1 cellular context compared by ENCODE assay signal in the genomic region with DNA sequence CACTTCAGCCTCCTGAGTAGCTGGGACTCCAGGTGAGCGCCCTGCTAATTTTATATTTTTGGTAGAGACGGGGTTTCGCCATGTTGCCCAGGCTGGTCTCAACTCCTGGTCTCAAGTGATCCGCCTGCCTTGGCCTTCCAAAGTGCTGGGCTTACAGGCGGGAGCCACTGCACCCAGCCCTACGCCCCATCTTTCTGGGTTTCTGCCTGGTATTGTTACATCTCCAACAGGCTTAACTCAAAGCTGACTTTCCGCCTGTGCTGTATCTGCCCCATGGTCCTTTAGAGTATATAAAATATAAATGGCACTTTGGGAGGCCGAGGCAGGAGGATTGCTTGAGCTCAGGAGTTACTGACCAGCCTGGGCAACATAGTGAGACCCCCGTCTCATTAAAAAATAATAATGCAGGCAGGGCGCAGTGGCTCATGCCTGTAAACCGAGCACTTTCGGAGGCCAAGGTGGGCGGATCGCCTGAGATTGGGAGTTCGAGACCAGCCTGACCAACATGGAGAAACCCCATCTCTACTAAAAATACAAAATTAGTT.
TF ChIP-seq lines count a peak whose summit lies in the region.

No MANE protein-coding gene starts in this region.

TF ChIP-seq in liver, 16 proteins besides CTCF, POLR2A, EP300 and RAD21 (continued from another document):
- TF ChIP-seq, protein P1, sequence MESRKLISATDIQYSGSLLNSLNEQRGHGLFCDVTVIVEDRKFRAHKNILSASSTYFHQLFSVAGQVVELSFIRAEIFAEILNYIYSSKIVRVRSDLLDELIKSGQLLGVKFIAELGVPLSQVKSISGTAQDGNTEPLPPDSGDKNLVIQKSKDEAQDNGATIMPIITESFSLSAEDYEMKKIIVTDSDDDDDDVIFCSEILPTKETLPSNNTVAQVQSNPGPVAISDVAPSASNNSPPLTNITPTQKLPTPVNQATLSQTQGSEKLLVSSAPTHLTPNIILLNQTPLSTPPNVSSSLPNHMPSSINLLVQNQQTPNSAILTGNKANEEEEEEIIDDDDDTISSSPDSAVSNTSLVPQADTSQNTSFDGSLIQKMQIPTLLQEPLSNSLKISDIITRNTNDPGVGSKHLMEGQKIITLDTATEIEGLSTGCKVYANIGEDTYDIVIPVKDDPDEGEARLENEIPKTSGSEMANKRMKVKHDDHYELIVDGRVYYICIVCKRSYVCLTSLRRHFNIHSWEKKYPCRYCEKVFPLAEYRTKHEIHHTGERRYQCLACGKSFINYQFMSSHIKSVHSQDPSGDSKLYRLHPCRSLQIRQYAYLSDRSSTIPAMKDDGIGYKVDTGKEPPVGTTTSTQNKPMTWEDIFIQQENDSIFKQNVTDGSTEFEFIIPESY (IDR thresholded peaks at IDR 0.05) = no peak
